ENCODE assay signal across 2 cellular contexts in the genomic region with DNA sequence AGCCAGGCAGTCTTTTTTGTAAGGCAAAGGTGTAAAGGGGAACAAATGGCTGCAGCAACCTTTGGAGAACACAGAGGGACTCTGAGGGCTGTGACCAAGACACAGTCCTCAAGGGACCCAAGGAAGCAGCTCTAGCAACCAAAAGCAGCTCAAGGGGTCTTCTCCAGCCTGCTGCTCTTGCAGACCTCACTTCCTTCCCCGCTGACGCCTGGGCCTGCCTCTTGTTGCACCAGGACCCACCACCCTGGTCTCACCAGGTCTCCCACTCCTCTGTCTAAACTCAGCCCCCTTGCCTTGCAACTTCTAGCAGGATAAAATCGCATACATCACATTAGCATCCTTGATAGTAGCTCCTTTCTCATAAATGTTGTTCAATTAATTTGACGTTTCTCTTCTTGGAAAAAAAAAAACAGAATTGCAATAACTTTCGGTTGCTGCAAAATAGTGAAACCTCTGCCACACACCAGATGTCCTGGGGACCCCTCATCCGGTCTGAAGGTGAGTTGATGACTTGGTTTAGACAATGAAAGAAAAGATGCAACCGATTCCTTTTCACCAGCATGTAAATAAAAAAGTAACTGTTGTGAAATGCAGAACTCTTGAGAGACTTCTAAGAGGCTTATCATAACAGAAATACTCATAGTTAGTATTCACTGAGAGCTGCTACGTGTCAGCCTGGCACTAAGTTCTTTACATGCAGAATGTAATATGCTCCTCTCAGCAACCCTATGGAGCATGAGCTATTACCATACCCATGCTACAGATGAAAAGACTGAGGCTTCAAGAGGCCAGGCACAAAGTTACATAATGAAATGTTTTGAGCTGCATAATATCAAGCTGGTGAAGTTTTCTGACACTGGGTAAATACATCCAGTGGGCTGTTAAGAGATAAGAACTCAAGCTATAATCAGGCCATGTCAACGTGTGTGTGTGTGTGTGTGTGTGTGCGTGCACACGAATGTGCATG.
TF ChIP-seq lines count a peak whose summit lies in the region.

No MANE protein-coding gene starts in this region.

TF ChIP-seq in HepG2, 621 proteins besides CTCF, POLR2A, EP300 and RAD21:
- TF ChIP-seq ZNF629 (CRISPR knock-in tag; conservative IDR thresholded peaks at IDR 0.05): peak; percentile 75
- TF ChIP-seq, protein P1, sequence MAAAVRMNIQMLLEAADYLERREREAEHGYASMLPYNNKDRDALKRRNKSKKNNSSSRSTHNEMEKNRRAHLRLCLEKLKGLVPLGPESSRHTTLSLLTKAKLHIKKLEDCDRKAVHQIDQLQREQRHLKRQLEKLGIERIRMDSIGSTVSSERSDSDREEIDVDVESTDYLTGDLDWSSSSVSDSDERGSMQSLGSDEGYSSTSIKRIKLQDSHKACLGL (CRISPR knock-in tag; IDR thresholded peaks at IDR 0.05): no peak
TF ChIP-seq in HepG2: peak in this region for 1.

TF ChIP-seq in GM12878, 131 proteins besides CTCF, POLR2A, EP300 and RAD21:
- TF ChIP-seq, protein P2, sequence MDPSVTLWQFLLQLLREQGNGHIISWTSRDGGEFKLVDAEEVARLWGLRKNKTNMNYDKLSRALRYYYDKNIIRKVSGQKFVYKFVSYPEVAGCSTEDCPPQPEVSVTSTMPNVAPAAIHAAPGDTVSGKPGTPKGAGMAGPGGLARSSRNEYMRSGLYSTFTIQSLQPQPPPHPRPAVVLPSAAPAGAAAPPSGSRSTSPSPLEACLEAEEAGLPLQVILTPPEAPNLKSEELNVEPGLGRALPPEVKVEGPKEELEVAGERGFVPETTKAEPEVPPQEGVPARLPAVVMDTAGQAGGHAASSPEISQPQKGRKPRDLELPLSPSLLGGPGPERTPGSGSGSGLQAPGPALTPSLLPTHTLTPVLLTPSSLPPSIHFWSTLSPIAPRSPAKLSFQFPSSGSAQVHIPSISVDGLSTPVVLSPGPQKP (IDR thresholded peaks at IDR 0.05; ENCODE audit: low read depth, low read length): no peak
- TF ChIP-seq SPI1 (IDR thresholded peaks at IDR 0.05; ENCODE audit: borderline replicate concordance, insufficient read depth, low read depth, low read length) (no peak), ZZZ3 (IDR thresholded peaks at IDR 0.05; ENCODE audit: control insufficient read depth, insufficient read length, low read depth) (no peak), HCFC1 (IDR thresholded peaks at IDR 0.05; ENCODE audit: low read length) (no peak), RUNX3 (IDR thresholded peaks at IDR 0.05; ENCODE audit: low read length) (no peak), MTA3 (IDR thresholded peaks at IDR 0.05; ENCODE audit: borderline replicate concordance, low read length) (no peak), TAF1 (IDR thresholded peaks at IDR 0.05; ENCODE audit: borderline replicate concordance, low read depth, low read length) (no peak), TARDBP (IDR thresholded peaks at IDR 0.05; ENCODE audit: borderline replicate concordance) (no peak), FOXK2 (IDR thresholded peaks at IDR 0.05) (no peak)
- TF ChIP-seq, protein P3, sequence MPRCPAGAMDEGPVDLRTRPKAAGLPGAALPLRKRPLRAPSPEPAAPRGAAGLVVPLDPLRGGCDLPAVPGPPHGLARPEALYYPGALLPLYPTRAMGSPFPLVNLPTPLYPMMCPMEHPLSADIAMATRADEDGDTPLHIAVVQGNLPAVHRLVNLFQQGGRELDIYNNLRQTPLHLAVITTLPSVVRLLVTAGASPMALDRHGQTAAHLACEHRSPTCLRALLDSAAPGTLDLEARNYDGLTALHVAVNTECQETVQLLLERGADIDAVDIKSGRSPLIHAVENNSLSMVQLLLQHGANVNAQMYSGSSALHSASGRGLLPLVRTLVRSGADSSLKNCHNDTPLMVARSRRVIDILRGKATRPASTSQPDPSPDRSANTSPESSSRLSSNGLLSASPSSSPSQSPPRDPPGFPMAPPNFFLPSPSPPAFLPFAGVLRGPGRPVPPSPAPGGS (IDR thresholded peaks at IDR 0.05; ENCODE audit: borderline replicate concordance, insufficient read depth, low read depth, low read length, poor library complexity, severe bottlenecking): no peak
- TF ChIP-seq, protein P4, sequence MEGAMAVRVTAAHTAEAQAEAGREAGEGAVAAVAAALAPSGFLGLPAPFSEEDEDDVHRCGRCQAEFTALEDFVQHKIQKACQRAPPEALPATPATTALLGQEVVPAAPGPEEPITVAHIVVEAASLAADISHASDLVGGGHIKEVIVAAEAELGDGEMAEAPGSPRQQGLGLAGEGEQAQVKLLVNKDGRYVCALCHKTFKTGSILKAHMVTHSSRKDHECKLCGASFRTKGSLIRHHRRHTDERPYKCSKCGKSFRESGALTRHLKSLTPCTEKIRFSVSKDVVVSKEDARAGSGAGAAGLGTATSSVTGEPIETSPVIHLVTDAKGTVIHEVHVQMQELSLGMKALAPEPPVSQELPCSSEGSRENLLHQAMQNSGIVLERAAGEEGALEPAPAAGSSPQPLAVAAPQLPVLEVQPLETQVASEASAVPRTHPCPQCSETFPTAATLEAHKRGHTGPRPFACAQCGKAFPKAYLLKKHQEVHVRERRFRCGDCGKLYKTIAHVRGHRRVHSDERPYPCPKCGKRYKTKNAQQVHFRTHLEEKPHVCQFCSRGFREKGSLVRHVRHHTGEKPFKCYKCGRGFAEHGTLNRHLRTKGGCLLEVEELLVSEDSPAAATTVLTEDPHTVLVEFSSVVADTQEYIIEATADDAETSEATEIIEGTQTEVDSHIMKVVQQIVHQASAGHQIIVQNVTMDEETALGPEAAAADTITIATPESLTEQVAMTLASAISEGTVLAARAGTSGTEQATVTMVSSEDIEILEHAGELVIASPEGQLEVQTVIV (IDR thresholded peaks at IDR 0.05; ENCODE audit: borderline replicate concordance, partially characterized antibody): no peak
- TF ChIP-seq, protein P5, sequence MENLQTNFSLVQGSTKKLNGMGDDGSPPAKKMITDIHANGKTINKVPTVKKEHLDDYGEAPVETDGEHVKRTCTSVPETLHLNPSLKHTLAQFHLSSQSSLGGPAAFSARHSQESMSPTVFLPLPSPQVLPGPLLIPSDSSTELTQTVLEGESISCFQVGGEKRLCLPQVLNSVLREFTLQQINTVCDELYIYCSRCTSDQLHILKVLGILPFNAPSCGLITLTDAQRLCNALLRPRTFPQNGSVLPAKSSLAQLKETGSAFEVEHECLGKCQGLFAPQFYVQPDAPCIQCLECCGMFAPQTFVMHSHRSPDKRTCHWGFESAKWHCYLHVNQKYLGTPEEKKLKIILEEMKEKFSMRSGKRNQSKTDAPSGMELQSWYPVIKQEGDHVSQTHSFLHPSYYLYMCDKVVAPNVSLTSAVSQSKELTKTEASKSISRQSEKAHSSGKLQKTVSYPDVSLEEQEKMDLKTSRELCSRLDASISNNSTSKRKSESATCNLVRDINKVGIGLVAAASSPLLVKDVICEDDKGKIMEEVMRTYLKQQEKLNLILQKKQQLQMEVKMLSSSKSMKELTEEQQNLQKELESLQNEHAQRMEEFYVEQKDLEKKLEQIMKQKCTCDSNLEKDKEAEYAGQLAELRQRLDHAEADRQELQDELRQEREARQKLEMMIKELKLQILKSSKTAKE (IDR thresholded peaks at IDR 0.05; ENCODE audit: low read depth, poor library complexity, severe bottlenecking): no peak
